Comparison of ENCODE assay signal across 28 cellular contexts in genomic region chr2:95377724-95378123, GRCh38.
"Had no signal": no experiment of that assay in that cellular context is flagged by ENCODE, and none has a peak within 500 bp of the region (broad histone marks: within the 10 kb centered on the region; RNA-seq: fewer than 3 reads in every experiment).

No MANE protein-coding gene starts in this region.

- DNase-seq: activated CD4-positive, alpha-beta T cell treated with anti-CD3 and anti-CD28 coated beads for 36 hours; activated CD4-positive, alpha-beta T cell treated with anti-CD3 and anti-CD28 coated beads, Interleukin-2, amount 10 ng/mL, durations not matched to agents 7 days and 5 days; activated CD4-positive, alpha-beta T cell treated with anti-CD3 and anti-CD28 coated beads, Interleukin-2, amount 50 U/mL, for 48 hours; activated CD8-positive, alpha-beta memory T cell treated with anti-CD3 and anti-CD28 coated beads, Interleukin-2, amount 50 U/mL, for 4 hours; activated CD8-positive, alpha-beta T cell treated with anti-CD3 and anti-CD28 coated beads, Interleukin-2, amount 10 ng/mL, durations not matched to agents 7 days and 5 days; activated effector memory CD4-positive, alpha-beta T cell treated with Interleukin-2 at 50 U/mL for 16 hours; activated naive CD4-positive, alpha-beta T cell treated with anti-CD3 and anti-CD28 coated beads, Interleukin-2, amount 50 U/mL, for 16 hours; activated naive CD8-positive, alpha-beta T cell treated with anti-CD3 and anti-CD28 coated beads for 36 hours; activated T-cell treated with anti-CD3 and anti-CD28 coated beads, Interleukin-2, amount 50 U/mL, for 48 hours; amniotic stem cell; brain microvascular endothelial cell; central memory CD4-positive, alpha-beta T cell; MM.1S; MV-4-11; NCI-H1092; NCI-H1436 treated with DMSO at 0.1 percent for 48 hours; NCI-H1694 treated with DMSO at 0.1 percent for 48 hours; NCI-H2029; NCI-H345; NCI-H524 treated with DMSO at 0.1 percent for 48 hours; NCI-H748 treated with DMSO at 0.1 percent for 48 hours; NK-92 treated with Interleukin-12 subunit alpha and Interleukin-12 subunit beta, amount 100 ng/mL, for 24 hours; PC-3; RPMI8226 had no signal

- H3K4me3 ChIP-seq: Peyer's patch had no signal

- H3K27me3 Mint-ChIP-seq: activated naive CD8-positive, alpha-beta T cell treated with anti-CD3 and anti-CD28 coated beads for 36 hours had no signal

- H3K4me1 Mint-ChIP-seq: activated CD4-positive, alpha-beta T cell treated with anti-CD3 and anti-CD28 coated beads for 36 hours had no signal

- H3K36me3 ChIP-seq: brain microvascular endothelial cell, Peyer's patch had no signal

- H3K27ac Mint-ChIP-seq: activated CD4-positive, alpha-beta T cell treated with anti-CD3 and anti-CD28 coated beads for 36 hours; activated CD4-positive, alpha-beta T cell treated with anti-CD3 and anti-CD28 coated beads, Interleukin-2, amount 10 ng/mL, durations not matched to agents 7 days and 5 days; activated CD8-positive, alpha-beta T cell treated with anti-CD3 and anti-CD28 coated beads, Interleukin-2, amount 10 ng/mL, durations not matched to agents 7 days and 5 days; activated naive CD8-positive, alpha-beta T cell treated with anti-CD3 and anti-CD28 coated beads for 36 hours; T-helper 1 cell treated with Interleukin-12 subunit alpha and Interleukin-12 subunit beta and Interleukin-4 antibody, amounts not matched to agents 30 μg/mL and 1 μg/mL, for 36 hours; T-helper 2 cell treated with Interferon-gamma antibody and Interleukin-4, amounts not matched to agents 5 μg/mL and 100 μg/mL, for 36 hours had no signal

- H3K36me3 Mint-ChIP-seq: activated naive CD8-positive, alpha-beta T cell treated with anti-CD3 and anti-CD28 coated beads for 36 hours had no signal

- H3K9me3 ChIP-seq: Peyer's patch had no signal

- H3K9ac ChIP-seq: KMS-11 had no signal

- H3K9me3 Mint-ChIP-seq: activated CD4-positive, alpha-beta T cell treated with anti-CD3 and anti-CD28 coated beads, Interleukin-2, amount 10 ng/mL, durations not matched to agents 7 days and 5 days; activated naive CD8-positive, alpha-beta T cell treated with anti-CD3 and anti-CD28 coated beads for 36 hours; T-helper 1 cell treated with Interleukin-12 subunit alpha and Interleukin-12 subunit beta and Interleukin-4 antibody, amounts not matched to agents 30 μg/mL and 1 μg/mL, for 36 hours; T-helper 2 cell treated with Interferon-gamma antibody and Interleukin-4, amounts not matched to agents 5 μg/mL and 100 μg/mL, for 36 hours had no signal

- H3K4me1 ChIP-seq: Peyer's patch had no signal

- H3K27me3 ChIP-seq: Peyer's patch had no signal

- H3K27ac ChIP-seq: brain microvascular endothelial cell, KMS-11, Peyer's patch had no signal

- H3K4me3 Mint-ChIP-seq: activated CD4-positive, alpha-beta T cell treated with anti-CD3 and anti-CD28 coated beads for 36 hours; activated CD4-positive, alpha-beta T cell treated with anti-CD3 and anti-CD28 coated beads, Interleukin-2, amount 10 ng/mL, durations not matched to agents 7 days and 5 days; activated CD8-positive, alpha-beta T cell treated with anti-CD3 and anti-CD28 coated beads, Interleukin-2, amount 10 ng/mL, durations not matched to agents 7 days and 5 days; activated naive CD8-positive, alpha-beta T cell treated with anti-CD3 and anti-CD28 coated beads for 36 hours; T-helper 1 cell treated with Interleukin-12 subunit alpha and Interleukin-12 subunit beta and Interleukin-4 antibody, amounts not matched to agents 30 μg/mL and 1 μg/mL, for 36 hours; T-helper 2 cell treated with Interferon-gamma antibody and Interleukin-4, amounts not matched to agents 5 μg/mL and 100 μg/mL, for 36 hours had no signal
